12 cellular contexts compared by ENCODE assay signal in genomic region chr6:125612400-125612846, GRCh38.
DNase-seq lines count a peak whose midpoint lies in the region; ATAC-seq and TF ChIP-seq lines count a peak whose summit lies in the region.
"Had no signal": no experiment of that assay in that cellular context is flagged by ENCODE, and none has a peak within 500 bp of the region (broad histone marks: within the 10 kb centered on the region; RNA-seq: fewer than 3 reads in every experiment).

No MANE protein-coding gene starts in this region.

- in situ Hi-C loops in astrocyte of the spinal cord (cut with HindIII; ENCODE audit: low sequenced_read_pairs): no loop called here

- H3K4me1 ChIP-seq in left ventricle myocardium inferior: peaks cover 20% of the 10 kb centered on the region
- peaks cover 0 to 13% of the 10 kb centered on the region in 2 donors for H3K4me1 ChIP-seq in right atrium auricular region
- H3K4me1 ChIP-seq in mesenchymal stem cell (ENCODE audit: control insufficient read depth, insufficient read depth, low read depth, low read length): peaks cover 7% of the 10 kb centered on the region

- no peak overlapping the region for H3K23ac ChIP-seq in mesenchymal stem cell (ENCODE audit: low read length in 2 of 2)

- no peak overlapping the region for H2AK5ac ChIP-seq in mesenchymal stem cell (ENCODE audit: low read length, severe bottlenecking)

- DNase-seq in left ventricle myocardium inferior: no peak
- DNase-seq in right atrium auricular region (ENCODE audit: low spot score): no peak
- DNase-seq in astrocyte of the spinal cord (ENCODE audit: low read depth, low spot score): peak; percentile 20
- no peak for DNase-seq in mesenchymal stem cell
- no peak for DNase-seq in NCI-H187 treated with DMSO at 0.1 percent for 48 hours (lab: John Stamatoyannopoulos, UW)
- no peak for DNase-seq in stimulated activated CD4-positive, alpha-beta T cell treated with anti-CD3 and anti-CD28 coated beads, Interleukin-4, amount 100 ng/mL, for 1 hour
- DNase-seq in cerebellar nuclear complex (lab: John Stamatoyannopoulos, UW): no peak
- DNase-seq: activated CD8-positive, alpha-beta memory T cell treated with anti-CD3 and anti-CD28 coated beads, Interleukin-2, amount 50 U/mL, for 4 hours; NCI-H446 treated with DMSO at 0.1 percent for 48 hours had no signal

- no peak overlapping the region for H4K91ac ChIP-seq in mesenchymal stem cell (ENCODE audit: low read length)

- no peaks in the 10 kb centered on the region for H3K36me3 ChIP-seq in left ventricle myocardium inferior
- no peaks in the 10 kb centered on the region for H3K36me3 ChIP-seq in right atrium auricular region
- no peaks in the 10 kb centered on the region for H3K36me3 ChIP-seq in mesenchymal stem cell (ENCODE audit: control insufficient read depth in 1 of 2, insufficient read depth in 2 of 2, low read depth in 1 of 2, low read length in 2 of 2)

- H3K4me3 ChIP-seq in left ventricle myocardium inferior (peak overlapping the region; percentile 37), right atrium auricular region (no peak overlapping the region), astrocyte of the spinal cord (ENCODE audit: low read depth, low read length) (no peak overlapping the region), mesenchymal stem cell (ENCODE audit: insufficient read depth in 1 of 2, low read depth in 1 of 2, low read length in 2 of 2) (peak overlapping the region in 1 of 2 experiments; percentile 68)
- H3K4me3 ChIP-seq: skin epidermis had no signal

- H3K14ac ChIP-seq in mesenchymal stem cell (ENCODE audit: low read length in 2 of 2): no peak overlapping the region

- 24% methylated on average over 2 of the region's 3 CpGs for whole genome bisulfite sequencing in mesenchymal stem cell

- ATAC-seq in GM21526 (IDR thresholded peaks at IDR 0.05; ENCODE audit: low FRiP score, unreplicated experiment): no peak

- H3K4ac ChIP-seq in mesenchymal stem cell (ENCODE audit: low read depth in 1 of 2, low read length in 2 of 2): no peak overlapping the region

- H3K18ac ChIP-seq in mesenchymal stem cell (ENCODE audit: low read depth in 1 of 2, low read length in 2 of 2): no peak overlapping the region

- no peak overlapping the region for H2BK12ac ChIP-seq in mesenchymal stem cell (ENCODE audit: low read length in 2 of 2)

- H2BK120ac ChIP-seq in mesenchymal stem cell (ENCODE audit: low read depth, low read length): no peak overlapping the region

- H3K27ac ChIP-seq in left ventricle myocardium inferior (replicated peaks) (peak overlapping the region; percentile 60), right atrium auricular region (no peak overlapping the region), mesenchymal stem cell (ENCODE audit: low read length, poor library complexity, severe bottlenecking) (no peak overlapping the region)
- H3K27ac ChIP-seq: KMS-11 had no signal

- H3K9ac ChIP-seq in mesenchymal stem cell (ENCODE audit: low read length): no peak overlapping the region
- H3K9ac ChIP-seq: KMS-11 had no signal

- H3K79me1 ChIP-seq in mesenchymal stem cell (replicated peaks; ENCODE audit: low read length, poor library complexity, severe bottlenecking): no peaks in the 10 kb centered on the region

- TF ChIP-seq CTCF in left ventricle myocardium inferior (IDR thresholded peaks at IDR 0.05; ENCODE audit: borderline replicate concordance) (no peak), right atrium auricular region (IDR thresholded peaks at IDR 0.05) (no peak), astrocyte of the spinal cord (IDR thresholded peaks at IDR 0.05; ENCODE audit: low read depth, low read length) (no peak)

- H2BK5ac ChIP-seq in mesenchymal stem cell (ENCODE audit: low read depth, low read length, poor library complexity, severe bottlenecking): no peak overlapping the region

- H3K27me3 ChIP-seq in left ventricle myocardium inferior (ENCODE audit: low read depth): no peaks in the 10 kb centered on the region
- no peaks in the 10 kb centered on the region for H3K27me3 ChIP-seq in right atrium auricular region
- H3K27me3 ChIP-seq in mesenchymal stem cell (ENCODE audit: control insufficient read depth in 1 of 2, insufficient read depth in 1 of 2, low read length in 2 of 2): no peaks in the 10 kb centered on the region

- H3K9me3 ChIP-seq in left ventricle myocardium inferior (replicated peaks) (peaks cover 6% of the 10 kb centered on the region), right atrium auricular region (no peaks in the 10 kb centered on the region), mesenchymal stem cell (ENCODE audit: control insufficient read depth, low read length) (no peaks in the 10 kb centered on the region)

- no peak overlapping the region for H2AFZ ChIP-seq in mesenchymal stem cell (ENCODE audit: low read depth, low read length)

- H4K8ac ChIP-seq in mesenchymal stem cell (ENCODE audit: low read length): no peak overlapping the region

- H3K4me2 ChIP-seq in mesenchymal stem cell (ENCODE audit: low read length, poor library complexity, severe bottlenecking): peak overlapping the region; percentile 69
- H3K4me2 ChIP-seq: KMS-11 had no signal

- no peak overlapping the region for H2BK15ac ChIP-seq in mesenchymal stem cell (ENCODE audit: low read depth, poor library complexity, severe bottlenecking)

- intact Hi-C loops in left ventricle myocardium inferior (cut with micrococcal nuclease): no loop called here
